ENCODE assay signal across 15 cellular contexts in genomic region chr11:112352907-112353306, GRCh38.
"Had no signal": no experiment of that assay in that cellular context is flagged by ENCODE, and none has a peak within 500 bp of the region (broad histone marks: within the 10 kb centered on the region; RNA-seq: fewer than 3 reads in every experiment).

No MANE protein-coding gene starts in this region.

- DNase-seq: activated CD4-positive, alpha-beta T cell treated with anti-CD3 and anti-CD28 coated beads, Interleukin-2, amount 50 U/mL, for 48 hours; activated effector memory CD4-positive, alpha-beta T cell treated with Interleukin-2 at 50 U/mL for 16 hours; activated T-cell treated with anti-CD3 and anti-CD28 coated beads, Interleukin-2, amount 50 U/mL, for 24 hours; left lung; mucosa of descending colon; natural killer cell; sigmoid colon; stimulated activated CD4-positive, alpha-beta T cell treated with anti-CD3 and anti-CD28 coated beads, Interleukin-1b, Interleukin-23, amount 100 ng/mL, for 48 hours; WERI-Rb-1 had no signal

- H3K27me3 ChIP-seq: hepatocyte, left lung, neutrophil, sigmoid colon had no signal

- ATAC-seq: activated naive CD4-positive, alpha-beta T cell treated with anti-CD3 and anti-CD28 coated beads, Interleukin-2, amount 50 U/mL, for 72 hours; esophagus mucosa; left lung; mucosa of descending colon; natural killer cell had no signal

- H3K4me2 ChIP-seq: hepatocyte had no signal

- H3K27ac ChIP-seq: hepatocyte, left lung, neutrophil, parathyroid adenoma, sigmoid colon, thoracic aorta, WERI-Rb-1 had no signal

- H3K79me2 ChIP-seq: hepatocyte, parathyroid adenoma had no signal

- H3K9ac ChIP-seq: parathyroid adenoma had no signal

- H3K4me1 ChIP-seq: left lung, parathyroid adenoma, sigmoid colon had no signal

- H3K36me3 ChIP-seq: left lung, neutrophil, sigmoid colon, thoracic aorta, WERI-Rb-1 had no signal

- H3K9me3 ChIP-seq: left lung, mucosa of descending colon, neutrophil, thoracic aorta had no signal

- H2AFZ ChIP-seq: hepatocyte, parathyroid adenoma had no signal

- H3K4me3 ChIP-seq: hepatocyte, left lung, mucosa of descending colon, sigmoid colon, thoracic aorta had no signal
